Comparison of ENCODE assay signal across 1 cellular context in genomic region chr7:99139031-99139430, GRCh38.
TF ChIP-seq lines count a peak whose summit lies in the region.

No MANE protein-coding gene starts in this region.

TF ChIP-seq in GM12878, 131 proteins besides CTCF, POLR2A, EP300 and RAD21 (continued from another document):
- TF ChIP-seq, protein P1, sequence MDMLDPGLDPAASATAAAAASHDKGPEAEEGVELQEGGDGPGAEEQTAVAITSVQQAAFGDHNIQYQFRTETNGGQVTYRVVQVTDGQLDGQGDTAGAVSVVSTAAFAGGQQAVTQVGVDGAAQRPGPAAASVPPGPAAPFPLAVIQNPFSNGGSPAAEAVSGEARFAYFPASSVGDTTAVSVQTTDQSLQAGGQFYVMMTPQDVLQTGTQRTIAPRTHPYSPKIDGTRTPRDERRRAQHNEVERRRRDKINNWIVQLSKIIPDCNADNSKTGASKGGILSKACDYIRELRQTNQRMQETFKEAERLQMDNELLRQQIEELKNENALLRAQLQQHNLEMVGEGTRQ (IDR thresholded peaks at IDR 0.05; ENCODE audit: borderline replicate concordance, low read depth, low read length), result no peak
